ENCODE assay signal across 14 cellular contexts in the genomic region with DNA sequence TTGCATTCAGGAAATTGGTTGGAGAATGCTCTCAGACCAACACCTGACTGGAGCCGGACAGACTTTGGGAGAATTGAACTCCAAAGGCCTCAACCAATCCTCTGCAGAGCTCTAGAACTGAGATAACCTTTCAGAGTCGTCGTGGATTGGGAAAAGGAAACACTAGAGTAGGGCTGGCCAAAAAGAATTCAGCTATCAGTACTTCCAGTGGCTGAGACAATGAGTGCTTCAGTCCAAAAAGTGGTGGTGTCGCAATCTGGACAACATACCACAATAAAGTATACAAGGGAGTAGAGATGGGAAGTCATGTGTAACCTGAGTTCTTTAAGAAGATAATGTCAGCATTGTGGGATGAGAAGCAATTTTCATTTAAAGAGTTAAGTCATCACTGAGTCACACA.
DNase-seq lines count a peak whose midpoint lies in the region; ATAC-seq and TF ChIP-seq lines count a peak whose summit lies in the region.
"Had no signal": no experiment of that assay in that cellular context is flagged by ENCODE, and none has a peak within 500 bp of the region (broad histone marks: within the 10 kb centered on the region; RNA-seq: fewer than 3 reads in every experiment).

No MANE protein-coding gene starts in this region.

- H3K4me3 Mint-ChIP-seq in natural killer cell: no peak overlapping the region

- intact Hi-C loops in natural killer cell (cut with micrococcal nuclease): no loop called here

- DNase-seq in COLO829 (ENCODE audit: low spot score) (peak; percentile 82), HuH-7.5 (ENCODE audit: low spot score) (peak; percentile 16), astrocyte of the hippocampus (ENCODE audit: low read depth, low spot score) (peak; percentile 51), kidney glomerular epithelial cell (lab: John Stamatoyannopoulos, UW) (peak; percentile 69), GM19240 (ENCODE audit: insufficient read length, low spot score) (no peak), SKM-1 treated with dmso at 0.1 percent for 144 hours (lab: John Stamatoyannopoulos, UW; ENCODE audit: unreplicated experiment) (no peak), natural killer cell (no peak)
- DNase-seq: activated CD4-positive, alpha-beta T cell treated with anti-CD3 and anti-CD28 coated beads for 4 hours; activated effector memory CD4-positive, alpha-beta T cell treated with anti-CD3 and anti-CD28 coated beads, Interleukin-2, amount 50 U/mL, for 16 hours; NCI-H1092 treated with DMSO at 0.1 percent for 48 hours; NCI-H526 treated with DMSO at 0.1 percent for 48 hours; upper lobe of left lung had no signal

- H3K27me3 Mint-ChIP-seq in natural killer cell (ENCODE audit: low read depth in 2 of 2): no peaks in the 10 kb centered on the region

- TF ChIP-seq CTCF in natural killer cell (IDR thresholded peaks at IDR 0.05): no peak

- no peaks in the 10 kb centered on the region for H3K36me3 Mint-ChIP-seq in natural killer cell

- H3K9me3 Mint-ChIP-seq in natural killer cell: peaks cover 9 to 12% of the 10 kb centered on the region in 2 donors

- ATAC-seq in HG03342 (IDR thresholded peaks at IDR 0.05; ENCODE audit: unreplicated experiment) (no peak), natural killer cell (no peak)
- ATAC-seq: sciatic nerve had no signal

- no peaks in the 10 kb centered on the region for H3K4me1 Mint-ChIP-seq in natural killer cell

- no peak overlapping the region for H3K27ac Mint-ChIP-seq in natural killer cell

Comparison
In these comparisons a context has a peak if more than half of its experiments do, and no peak if none do; other contexts are left out.
1. DNase-seq: peak in COLO829 (single experiment), HuH-7.5 (single experiment), astrocyte of the hippocampus (single experiment) and kidney glomerular epithelial cell (single experiment); none in GM19240 (single experiment), SKM-1 treated with dmso at 0.1 percent for 144 hours (single experiment) and natural killer cell (single experiment).